ENCODE assay signal across 22 cellular contexts in the genomic region with DNA sequence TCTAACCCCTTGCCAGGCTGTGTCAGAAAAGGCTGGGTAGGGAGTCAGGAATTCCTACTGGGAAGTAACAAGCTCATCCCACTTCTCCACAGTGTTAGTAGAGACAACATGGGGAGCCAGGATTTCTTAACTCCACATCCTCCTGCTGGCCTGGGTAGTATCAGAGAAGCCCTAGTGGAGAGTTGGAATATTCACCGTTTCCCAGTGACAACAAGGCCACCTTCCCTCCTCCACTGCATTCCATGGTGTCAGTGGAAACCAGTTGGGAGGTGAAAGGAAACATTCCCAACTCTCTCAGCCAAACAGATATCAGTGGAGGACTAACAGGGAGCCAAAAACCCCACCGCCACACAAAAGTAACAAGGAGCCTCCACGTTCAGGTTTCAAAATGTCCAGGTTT. TPM values are rescaled to one million over a fixed set of nuclear protein-coding genes. Genes with fewer than 3 reads are reported as not detected.
A peak's percentile ranks its signal among the peaks of the same experiment; 100 is the strongest.
DNase-seq lines count a peak whose midpoint lies in the region; ATAC-seq and TF ChIP-seq lines count a peak whose summit lies in the region.
"Had no signal": no experiment of that assay in that cellular context is flagged by ENCODE, and none has a peak within 500 bp of the region (broad histone marks: within the 10 kb centered on the region; RNA-seq: fewer than 3 reads in every experiment).

No MANE protein-coding gene starts in this region.

- no peak for DNase-seq in Right ventricle myocardium inferior (ENCODE audit: missing footprints)
- DNase-seq in right atrium auricular region (ENCODE audit: low spot score): no peak
- peak; percentile 61 for DNase-seq in H9
- peak; percentile 72 for DNase-seq in iPS DF 19.7 (ENCODE audit: low read depth, low spot score)
- peak; percentile 25 for DNase-seq in neural progenitor cell (ENCODE audit: low spot score)
- DNase-seq in HUDEP-2 (lab: John Stamatoyannopoulos, UW; ENCODE audit: unreplicated experiment in 76 of 76): no peak
- no peak for DNase-seq in stimulated activated CD4-positive, alpha-beta T cell treated with anti-CD3 and anti-CD28 coated beads, Interleukin-4, amount 100 ng/mL, for 4 hours
- DNase-seq: 8988T, ACHN, DMS153, DND-41, HCEC 1CT, NCI-H1048, NCI-H1417 treated with DMSO at 0.1 percent for 48 hours, NCI-H1694 treated with DMSO at 0.1 percent for 48 hours, NCI-H2081, NCI-H2171, NCI-H226, NCI-H510A, NCI-H69, RPMI8226, SHP77 treated with DMSO at 0.1 percent for 48 hours had no signal

- no peak overlapping the region for H4K91ac ChIP-seq in H9 (ENCODE audit: insufficient read length, low read depth, low read length)

- no peak overlapping the region for H4K5ac ChIP-seq in H9 (ENCODE audit: insufficient read length, low read depth, low read length)

- H4K8ac ChIP-seq in H9 (replicated peaks; ENCODE audit: insufficient read length, low read depth, low read length): no peak overlapping the region

- ATAC-seq in Right ventricle myocardium inferior: peak; percentile 48

- H2BK15ac ChIP-seq in H9 (ENCODE audit: low read depth, low read length): no peak overlapping the region

- no peaks in the 10 kb centered on the region for H3K79me1 ChIP-seq in H9 (ENCODE audit: insufficient read depth, low read depth, low read length, poor library complexity, severe bottlenecking)

- H3K4me1 ChIP-seq in right atrium auricular region (no peaks in the 10 kb centered on the region), H9 (ENCODE audit: insufficient read depth, low read length) (no peaks in the 10 kb centered on the region), neural progenitor cell (peaks cover 7% of the 10 kb centered on the region)

- no peaks in the 10 kb centered on the region for H3K27me3 ChIP-seq in right atrium auricular region
- no peaks in the 10 kb centered on the region; the same call in 1 of the 2 replicates for H3K27me3 ChIP-seq in H9 (ENCODE audit: insufficient read depth, low read length)
- no peaks in the 10 kb centered on the region for H3K27me3 ChIP-seq in neural progenitor cell

- H3K23ac ChIP-seq in H9 (ENCODE audit: insufficient read length, low read depth, low read length): no peak overlapping the region

- H3K4me1 Mint-ChIP-seq in H9: peaks cover 3 to 6% of the 10 kb centered on the region in 2 experiments
- no peaks in the 10 kb centered on the region for H3K4me1 Mint-ChIP-seq in neural progenitor cell

- H3K4me3 ChIP-seq in right atrium auricular region (no peak overlapping the region), neural progenitor cell (no peak overlapping the region)

- no peak overlapping the region for H2AK5ac ChIP-seq in H9 (ENCODE audit: insufficient read length, low read length)

- H3K36me3 ChIP-seq in right atrium auricular region: no peaks in the 10 kb centered on the region
- H3K36me3 ChIP-seq in neural progenitor cell: no peaks in the 10 kb centered on the region

- H2AFZ ChIP-seq in H9 (ENCODE audit: low read length) (no peak overlapping the region), neural progenitor cell (replicated peaks) (peak overlapping the region; percentile 23)

- no peak overlapping the region for H3T11ph ChIP-seq in H9 (ENCODE audit: low read length)

- H3K9ac ChIP-seq in H9 (ENCODE audit: extremely low read depth, insufficient read length, low read length) (no peak overlapping the region), neural progenitor cell (no peak overlapping the region)

- H3K27ac Mint-ChIP-seq in H9 (peak overlapping the region in 1 of 3 experiments; percentile 14; a peak in 2 of 7 replicates), neural progenitor cell (no peak overlapping the region)

- no peak overlapping the region for H3K14ac ChIP-seq in H9 (ENCODE audit: insufficient read depth, low read length)

- H3K4ac ChIP-seq in H9 (ENCODE audit: low read depth, low read length): no peak overlapping the region

- H3K56ac ChIP-seq in H9 (ENCODE audit: insufficient read length, low read depth, low read length): no peak overlapping the region

- no peak overlapping the region for H2BK12ac ChIP-seq in H9 (ENCODE audit: insufficient read length, low read depth, low read length)

- intact Hi-C loops in Right ventricle myocardium inferior (cut with DNase I): no loop called here

- H3K9me3 Mint-ChIP-seq in H9 (peaks cover 3 to 4% of the 10 kb centered on the region in 2 experiments; a peak in 4 of 5 replicates), neural progenitor cell (peaks cover 2% of the 10 kb centered on the region)

- no peaks in the 10 kb centered on the region for H3K79me2 ChIP-seq in H9 (ENCODE audit: insufficient read depth, low read length)
- no peaks in the 10 kb centered on the region for H3K79me2 ChIP-seq in neural progenitor cell (ENCODE audit: low read depth)

- H4K20me1 ChIP-seq in H9 (ENCODE audit: control insufficient read depth, insufficient read depth, insufficient read length) (no peaks in the 10 kb centered on the region), neural progenitor cell (ENCODE audit: low read depth) (no peaks in the 10 kb centered on the region)

- no peak overlapping the region for H3K27ac ChIP-seq in right atrium auricular region
- H3K27ac ChIP-seq in H9 (ENCODE audit: insufficient read length, low read depth, low read length): no peak overlapping the region
- no peak overlapping the region for H3K27ac ChIP-seq in neural progenitor cell

- H2BK20ac ChIP-seq in H9 (ENCODE audit: low read depth, low read length, poor library complexity, severe bottlenecking): no peak overlapping the region

- no peak overlapping the region for H3K4me2 ChIP-seq in H9 (ENCODE audit: insufficient read depth, insufficient read length, low read length)
- H3K4me2 ChIP-seq in neural progenitor cell: no peak overlapping the region

- H3K9me3 ChIP-seq in right atrium auricular region (peaks cover 0 to 15% of the 10 kb centered on the region in 2 donors), H9 (ENCODE audit: control insufficient read depth, low read depth, low read length) (no peaks in the 10 kb centered on the region), neural progenitor cell (ENCODE audit: low read depth) (no peaks in the 10 kb centered on the region)

- H3K23me2 ChIP-seq in H9 (ENCODE audit: insufficient read length, low read depth, low read length, poor library complexity, severe bottlenecking): no peaks in the 10 kb centered on the region

- no peak overlapping the region for H2BK5ac ChIP-seq in H9 (ENCODE audit: insufficient read length, low read length)

- H2BK120ac ChIP-seq in H9 (ENCODE audit: low read depth, low read length, poor library complexity, severe bottlenecking): no peak overlapping the region

- TF ChIP-seq CTCF in right atrium auricular region (IDR thresholded peaks at IDR 0.05) (no peak), H9 (conservative IDR thresholded peaks at IDR 0.05) (peak; percentile 53; the same call in 2 of the 3 replicates), neural progenitor cell (IDR thresholded peaks at IDR 0.05) (peak; percentile 28)

- H3K36me3 Mint-ChIP-seq in H9 (ENCODE audit: insufficient read depth in 1 of 3, low read depth in 3 of 3): no peaks in the 10 kb centered on the region; a peak in 1 of 7 replicates
- H3K36me3 Mint-ChIP-seq in neural progenitor cell: no peaks in the 10 kb centered on the region

- H3K18ac ChIP-seq in H9 (ENCODE audit: insufficient read length, low read depth, low read length): no peak overlapping the region

- H3K4me3 Mint-ChIP-seq in H9 (no peak overlapping the region), neural progenitor cell (no peak overlapping the region)

- no peaks in the 10 kb centered on the region for H3F3A ChIP-seq in neural progenitor cell (ENCODE audit: low read depth)

- WGBS in H9 (ENCODE audit: extremely low coverage, insufficient read length, low lambda C conversion rate): no CpG with 5 or more reads among the region's 3 CpGs

- H3K27me3 Mint-ChIP-seq in H9 (ENCODE audit: low read depth) (peaks cover 3% of the 10 kb centered on the region; the same call in 1 of the 2 replicates), neural progenitor cell (ENCODE audit: insufficient read depth, low read depth) (peaks cover 3% of the 10 kb centered on the region)

RNA-seq across cellular contexts. Expression of gene SRD5A2, which starts 41.2 kb away (rescaled TPM):
- total RNA-seq in Right ventricle myocardium inferior: not detected
- total RNA-seq in right atrium auricular region: not detected
- not detected in 2 replicates for total RNA-seq in H9 (2021)
- not detected in 2 replicates for total RNA-seq in neural progenitor cell (ENCODE audit: low replicate concordance)

Comparison
In these comparisons a context has a peak if more than half of its experiments do, and no peak if none do; other contexts are left out.
1. DNase-seq: peak in H9 (single experiment), iPS DF 19.7 (single experiment) and neural progenitor cell (single experiment); none in Right ventricle myocardium inferior (single experiment), right atrium auricular region (single experiment), HUDEP-2 (0 of 76) and stimulated activated CD4-positive, alpha-beta T cell treated with anti-CD3 and anti-CD28 coated beads, Interleukin-4, amount 100 ng/mL, for 4 hours (0 of 2).
2. CTCF ChIP-seq: peak in H9 (single experiment) and neural progenitor cell (single experiment); none in right atrium auricular region (0 of 2).